Comparison of ENCODE assay signal across 4 cellular contexts in the genomic region with DNA sequence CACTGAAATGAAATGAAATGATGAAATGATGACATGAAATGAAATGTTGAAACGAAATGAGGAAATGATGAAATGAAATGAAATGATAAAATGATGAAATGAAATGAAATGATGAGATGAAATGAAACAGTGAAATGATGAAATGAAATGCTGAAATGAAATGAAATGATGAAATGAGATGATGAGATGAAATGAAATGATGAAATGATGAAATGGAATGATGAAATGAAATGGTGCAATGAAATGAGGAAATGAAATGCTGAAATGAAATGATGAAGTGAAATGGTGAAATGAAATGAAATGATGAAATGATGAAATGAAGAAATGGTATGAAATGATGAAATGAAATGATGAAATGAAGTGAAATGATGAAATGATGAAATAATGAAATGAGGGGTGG.
A peak's percentile ranks its signal among the peaks of the same experiment; 100 is the strongest.
DNase-seq lines count a peak whose midpoint lies in the region; ATAC-seq, FAIRE-seq and TF ChIP-seq lines count a peak whose summit lies in the region.
"Not testable (repeated sequence)": the region's sequence is repeated elsewhere in the genome, so short reads cannot be mapped to it uniquely, and the experiment has no call there.

No MANE protein-coding gene starts in this region.

- not testable (repeated sequence) for H3K9me1 ChIP-seq in K562 (ENCODE audit: control insufficient read depth, insufficient read depth, low read length)

- H3K4me2 ChIP-seq in K562 (ENCODE audit: insufficient read depth, low read length); HepG2 (ENCODE audit: low read depth, low read length): not testable (repeated sequence)

- H4K20me1 ChIP-seq in K562 (replicated peaks; ENCODE audit: control insufficient read depth, insufficient read depth, low read length); HepG2 (ENCODE audit: insufficient read depth, low read length): not testable (repeated sequence)

- H3K9me3 ChIP-seq in K562 (replicated peaks; ENCODE audit: control insufficient read depth, insufficient read depth, low read depth, low read length) = not testable (repeated sequence)
- peaks cover 53% of the 10 kb centered on the region for H3K9me3 ChIP-seq in HepG2 (ENCODE audit: low read length)

- not testable (repeated sequence) for H3K4me3 ChIP-seq in K562; HepG2 (replicated peaks in 1 of 3; ENCODE audit: insufficient read depth in 1 of 3, low read depth in 2 of 3, low read length in 3 of 3)

- intact Hi-C loops in K562 (cut with micrococcal nuclease); HepG2 (cut with micrococcal nuclease; ENCODE audit: unreplicated experiment): not testable (repeated sequence)

- 0% methylated on average over 1 of the region's 1 CpG for WGBS in K562 (ENCODE audit: insufficient coverage, low coverage, missing lambda C conversion rate)
- 3% methylated on average over 1 of the region's 1 CpG for WGBS in HepG2 (ENCODE audit: low lambda C conversion rate)

- peaks cover 12% of the 10 kb centered on the region for H3K27me3 Mint-ChIP-seq in endothelial cell (ENCODE audit: unreplicated experiment)
- not testable (repeated sequence) for H3K27me3 Mint-ChIP-seq in glutamatergic neuron (ENCODE audit: unreplicated experiment)

- H3K4me3 Mint-ChIP-seq in endothelial cell (ENCODE audit: unreplicated experiment) = peak overlapping the region; percentile 72
- not testable (repeated sequence) for H3K4me3 Mint-ChIP-seq in glutamatergic neuron (ENCODE audit: unreplicated experiment)

- not testable (repeated sequence) for H3K4me1 Mint-ChIP-seq in endothelial cell (ENCODE audit: unreplicated experiment); glutamatergic neuron (ENCODE audit: low read depth, unreplicated experiment)

- not testable (repeated sequence) for DNase-seq in K562 (ENCODE audit: extremely low read depth in 1 of 4, low spot score in 3 of 4); endothelial cell (ENCODE audit: low spot score); glutamatergic neuron; HepG2 (ENCODE audit: low spot score)

- H3K9me3 Mint-ChIP-seq in endothelial cell (ENCODE audit: unreplicated experiment) (peaks cover 21% of the 10 kb centered on the region), glutamatergic neuron (ENCODE audit: unreplicated experiment) (peaks cover 16% of the 10 kb centered on the region)

- in situ Hi-C loops in K562 (cut with MboI); HepG2 (cut with HindIII; ENCODE audit: extremely low pct_ligation_motif_present, low pct_unique_long_range_greater_than_20kb): not testable (repeated sequence)

- POLR2A ChIA-PET in K562 (lab: Yijun Ruan, JAX); HepG2 (lab: Yijun Ruan, JAX): not testable (repeated sequence)

- H3K27ac ChIP-seq in K562 (ENCODE audit: extremely low read depth, low read depth, low read length); HepG2 (ENCODE audit: extremely low read length, insufficient read depth, low read length): not testable (repeated sequence)

- TF ChIP-seq EP300 in K562 (IDR thresholded peaks at IDR 0.05; ENCODE audit: low read length); HepG2 (IDR thresholded peaks at IDR 0.05; ENCODE audit: low read depth in 2 of 2, low read length in 2 of 2); HepG2 (CRISPR knock-in tag; IDR thresholded peaks at IDR 0.05; ENCODE audit: borderline replicate concordance): not testable (repeated sequence)

- not testable (repeated sequence) for H3K79me2 ChIP-seq in K562 (ENCODE audit: control insufficient read depth, insufficient read depth, low read length); HepG2 (ENCODE audit: insufficient read depth, low read length)

- TF ChIP-seq POLR2A in K562 (conservative IDR thresholded peaks at IDR 0.05); HepG2 (IDR thresholded peaks at IDR 0.05; ENCODE audit: insufficient read depth in 1 of 2, low read depth in 2 of 2, low read length in 2 of 2): not testable (repeated sequence)

- H3K27ac Mint-ChIP-seq in endothelial cell (ENCODE audit: unreplicated experiment) (peak overlapping the region; percentile 3), glutamatergic neuron (ENCODE audit: unreplicated experiment) (peak overlapping the region; percentile 2)

- H2AFZ ChIP-seq in K562 (ENCODE audit: low read depth, low read length); HepG2 (ENCODE audit: low read length): not testable (repeated sequence)

- not testable (repeated sequence) for H3K27me3 ChIP-seq in K562 (ENCODE audit: control insufficient read depth in 2 of 2, insufficient read depth in 2 of 2, low read length in 2 of 2); HepG2 (ENCODE audit: control insufficient read depth in 1 of 2, insufficient read depth in 2 of 2, low read length in 2 of 2)

- H3K36me3 ChIP-seq in K562 (ENCODE audit: control insufficient read depth, insufficient read depth, low read length); HepG2 (replicated peaks in 1 of 2; ENCODE audit: control insufficient read depth in 1 of 2, insufficient read depth in 2 of 2, low read length in 2 of 2): not testable (repeated sequence)

- BruUV-seq in K562 (replicated peaks; lab: Mats Ljungman, UMichigan); HepG2 (replicated peaks; lab: Mats Ljungman, UMichigan): not testable (repeated sequence)

- not testable (repeated sequence) for H3K4me1 ChIP-seq in K562 (replicated peaks in 1 of 2; ENCODE audit: control insufficient read depth in 2 of 2, insufficient read depth in 2 of 2, low read length in 2 of 2); HepG2 (ENCODE audit: insufficient read depth, low read length)

- H3K36me3 Mint-ChIP-seq in endothelial cell (ENCODE audit: low read depth, unreplicated experiment); glutamatergic neuron (ENCODE audit: unreplicated experiment): not testable (repeated sequence)

- FAIRE-seq in K562 (lab: Jason Lieb, UNC); HepG2 (lab: Jason Lieb, UNC): not testable (repeated sequence)

- ATAC-seq in K562, HepG2: not testable (repeated sequence)

- CTCF ChIA-PET in K562 (lab: Yijun Ruan, JAX; ENCODE audit: low intra/inter-chr PET ratio); HepG2 (lab: Yijun Ruan, JAX; ENCODE audit: low intra/inter-chr PET ratio, low total read pairs): not testable (repeated sequence)

- not testable (repeated sequence) for TF ChIP-seq CTCF in K562 (IDR thresholded peaks at IDR 0.05 in 2 of 3, conservative IDR thresholded peaks at IDR 0.05 in 1 of 3; ENCODE audit: insufficient read depth in 2 of 3, low read depth in 1 of 3, low read length in 3 of 3); endothelial cell (IDR thresholded peaks at IDR 0.05; ENCODE audit: unreplicated experiment); glutamatergic neuron (IDR thresholded peaks at IDR 0.05; ENCODE audit: partially characterized antibody, unreplicated experiment); HepG2 (CRISPR knock-in tag; IDR thresholded peaks at IDR 0.05)

- not testable (repeated sequence) for TF ChIP-seq RAD21 in K562 (CRISPR knock-in tag; conservative IDR thresholded peaks at IDR 0.05 in 1 of 2, IDR thresholded peaks at IDR 0.05 in 1 of 2); HepG2 (CRISPR knock-in tag; IDR thresholded peaks at IDR 0.05)

- H3K9ac ChIP-seq in K562 (ENCODE audit: insufficient read depth in 1 of 2, low read depth in 2 of 2, low read length in 2 of 2); HepG2 (ENCODE audit: insufficient read depth, low read depth, low read length): not testable (repeated sequence)

TF ChIP-seq in K562, 482 proteins besides CTCF, POLR2A, EP300 and RAD21:
- not testable (repeated sequence) for TF ChIP-seq CEBPG (CRISPR knock-in tag; IDR thresholded peaks at IDR 0.05)
- peak in 1 of 2 experiments; percentile 72; a peak in 2 of 4 replicates for TF ChIP-seq CEBPG (tag; conservative IDR thresholded peaks at IDR 0.05 in 1 of 2, IDR thresholded peaks at IDR 0.05 in 1 of 2)
- peak; percentile 69 for TF ChIP-seq CEBPB (tag; IDR thresholded peaks at IDR 0.05)
- peak; percentile 68 to 87; a peak in 2 of 4 replicates for TF ChIP-seq TRIM24 (IDR thresholded peaks at IDR 0.05)

TF ChIP-seq in HepG2, 621 proteins besides CTCF, POLR2A, EP300 and RAD21:
- TF ChIP-seq ATF7 (IDR thresholded peaks at IDR 0.05) = peak; percentile 88
- not testable (repeated sequence) for TF ChIP-seq ATF7 (CRISPR knock-in tag; IDR thresholded peaks at IDR 0.05)
